Comparison of ENCODE assay signal across 1 cellular context in the genomic region with DNA sequence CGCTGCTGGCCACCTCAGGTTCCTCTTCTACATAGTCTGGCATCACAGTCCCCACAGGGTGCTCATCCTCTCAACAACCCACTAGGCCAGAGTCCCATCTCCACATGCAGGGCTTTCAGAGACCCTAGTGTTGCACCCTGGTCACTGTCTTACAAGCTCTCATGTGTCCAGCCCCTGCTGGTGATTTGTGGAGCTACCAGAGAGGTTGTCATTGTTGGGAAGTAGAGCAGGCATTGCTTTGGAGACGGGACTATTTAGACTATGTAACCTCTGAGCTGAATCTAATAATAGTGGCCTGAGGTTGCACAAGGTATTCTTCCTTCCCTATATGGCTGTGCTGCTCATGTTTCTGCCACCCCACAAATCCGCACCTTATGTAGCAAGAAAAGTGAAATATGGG.
TF ChIP-seq lines count a peak whose summit lies in the region.

No MANE protein-coding gene starts in this region.

TF ChIP-seq in WTC11, 78 proteins besides CTCF, POLR2A, EP300 and RAD21 (continued from another document):
- TF ChIP-seq, protein P1, sequence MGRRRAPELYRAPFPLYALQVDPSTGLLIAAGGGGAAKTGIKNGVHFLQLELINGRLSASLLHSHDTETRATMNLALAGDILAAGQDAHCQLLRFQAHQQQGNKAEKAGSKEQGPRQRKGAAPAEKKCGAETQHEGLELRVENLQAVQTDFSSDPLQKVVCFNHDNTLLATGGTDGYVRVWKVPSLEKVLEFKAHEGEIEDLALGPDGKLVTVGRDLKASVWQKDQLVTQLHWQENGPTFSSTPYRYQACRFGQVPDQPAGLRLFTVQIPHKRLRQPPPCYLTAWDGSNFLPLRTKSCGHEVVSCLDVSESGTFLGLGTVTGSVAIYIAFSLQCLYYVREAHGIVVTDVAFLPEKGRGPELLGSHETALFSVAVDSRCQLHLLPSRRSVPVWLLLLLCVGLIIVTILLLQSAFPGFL (CRISPR knock-in tag; IDR thresholded peaks at IDR 0.05; ENCODE audit: borderline replicate concordance): no peak
